Comparison of ENCODE assay signal across 10 cellular contexts in genomic region chr1:39515417-39516086, GRCh38. TPM values are rescaled to one million over a fixed set of nuclear protein-coding genes. Genes with fewer than 3 reads are reported as not detected.
DNase-seq lines count a peak whose midpoint lies in the region; ATAC-seq and TF ChIP-seq lines count a peak whose summit lies in the region.
"Not testable (repeated sequence)": the region's sequence is repeated elsewhere in the genome, so short reads cannot be mapped to it uniquely, and the experiment has no call there.
"Had no signal": no experiment of that assay in that cellular context is flagged by ENCODE, and none has a peak within 500 bp of the region (broad histone marks: within the 10 kb centered on the region; RNA-seq: fewer than 3 reads in every experiment).

No MANE protein-coding gene starts in this region.

- not testable (repeated sequence) for H3K9me3 ChIP-seq in CD4-positive, alpha-beta T cell (ENCODE audit: control insufficient read depth, low read length); heart left ventricle

- H3K36me3 ChIP-seq in H7 (replicated peaks; ENCODE audit: control insufficient read depth, insufficient read depth, low read length); heart left ventricle: not testable (repeated sequence)

- TF ChIP-seq CTCF in CD4-positive, alpha-beta T cell (IDR thresholded peaks at IDR 0.05); heart left ventricle (IDR thresholded peaks at IDR 0.05): not testable (repeated sequence)

- H3K27ac ChIP-seq in CD4-positive, alpha-beta T cell (ENCODE audit: low read depth, low read length); heart left ventricle: not testable (repeated sequence)

- CTCF ChIA-PET in CD4-positive, alpha-beta T cell (lab: Charles Lee), result not testable (repeated sequence)

- H3K36me3 Mint-ChIP-seq in CD4-positive, alpha-beta T cell (ENCODE audit: low read depth); activated T-helper 17 cell treated with anti-CD3 and anti-CD28 coated beads, Interleukin-2, amount 50 U/mL, for 72 hours (ENCODE audit: low read depth); central memory CD8-positive, alpha-beta T cell (ENCODE audit: insufficient read depth); naive B cell: not testable (repeated sequence)

- ATAC-seq in CD4-positive, alpha-beta T cell (ENCODE audit: poor library complexity), result peak; percentile 37
- peak; percentile 78 for ATAC-seq in SK-N-SH treated with all-trans-retinoic acid at 6 μM for 48 hours
- ATAC-seq in activated T-helper 17 cell treated with anti-CD3 and anti-CD28 coated beads, Interleukin-2, amount 50 U/mL, for 72 hours (replicated peaks), result peak; percentile 36
- ATAC-seq in central memory CD8-positive, alpha-beta T cell (replicated peaks; ENCODE audit: extremely low read depth, poor library complexity, severe bottlenecking), result peak; percentile 69
- peak; percentile 31 to 61 (median 46) for ATAC-seq in heart left ventricle
- ATAC-seq in naive B cell (ENCODE audit: low read depth in 2 of 2), result peak; percentile 51 to 60

- H3K4me3 ChIP-seq in H7 (ENCODE audit: insufficient read depth, low read depth, low read length), result peak overlapping the region; percentile 21; the same call in 1 of the 2 replicates
- H3K4me3 ChIP-seq in heart left ventricle, result peak overlapping the region in 7 of 12 donors; percentile 4 to 52 (median 34)

- 5 to 35% (median 27%) methylated on average over 16 to 25 of the region's 50 CpGs for WGBS in heart left ventricle, 4 donors

- TF ChIP-seq POLR2A in heart left ventricle (IDR thresholded peaks at IDR 0.05), result not testable (repeated sequence)

- H3K27ac Mint-ChIP-seq in CD4-positive, alpha-beta T cell; activated T-helper 17 cell treated with anti-CD3 and anti-CD28 coated beads, Interleukin-2, amount 50 U/mL, for 72 hours; central memory CD8-positive, alpha-beta T cell (ENCODE audit: low read depth): not testable (repeated sequence)
- peak overlapping the region in 1 of 6 donors; percentile 54 for H3K27ac Mint-ChIP-seq in naive B cell

- DNase-seq in CD4-positive, alpha-beta T cell; central memory CD8-positive, alpha-beta T cell (ENCODE audit: low spot score in 2 of 2); naive B cell: not testable (repeated sequence)
- DNase-seq in H7, result peak; percentile 22
- peak in 1 of 5 donors; percentile 4 for DNase-seq in heart left ventricle
- peak; percentile 28 for DNase-seq in stimulated activated CD8-positive, alpha-beta memory T cell treated with anti-CD3 and anti-CD28 coated beads, Interleukin-4, amount 100 ng/mL, for 24 hours (ENCODE audit: low read depth)

- H3K27me3 ChIP-seq in CD4-positive, alpha-beta T cell (ENCODE audit: control insufficient read depth, insufficient read depth, low read length); H7 (ENCODE audit: control insufficient read depth, insufficient read depth, low read length); heart left ventricle: not testable (repeated sequence)

- intact Hi-C loops in CD4-positive, alpha-beta T cell (cut with DNase I, micrococcal nuclease); heart left ventricle (cut with DNase I): not testable (repeated sequence)

- not testable (repeated sequence) for H3K4me1 ChIP-seq in heart left ventricle

- H3K9me3 Mint-ChIP-seq in CD4-positive, alpha-beta T cell; activated T-helper 17 cell treated with anti-CD3 and anti-CD28 coated beads, Interleukin-2, amount 50 U/mL, for 72 hours; central memory CD8-positive, alpha-beta T cell; naive B cell: not testable (repeated sequence)

- not testable (repeated sequence) for H3K4me1 Mint-ChIP-seq in CD4-positive, alpha-beta T cell (ENCODE audit: low read depth); activated T-helper 17 cell treated with anti-CD3 and anti-CD28 coated beads, Interleukin-2, amount 50 U/mL, for 72 hours; central memory CD8-positive, alpha-beta T cell; naive B cell

- H3K27me3 Mint-ChIP-seq in CD4-positive, alpha-beta T cell; activated T-helper 17 cell treated with anti-CD3 and anti-CD28 coated beads, Interleukin-2, amount 50 U/mL, for 72 hours; central memory CD8-positive, alpha-beta T cell; naive B cell: not testable (repeated sequence)

- H3K4me3 Mint-ChIP-seq in CD4-positive, alpha-beta T cell, result peak overlapping the region; percentile 49
- peak overlapping the region; percentile 62 for H3K4me3 Mint-ChIP-seq in activated T-helper 17 cell treated with anti-CD3 and anti-CD28 coated beads, Interleukin-2, amount 50 U/mL, for 72 hours
- peak overlapping the region; percentile 38 for H3K4me3 Mint-ChIP-seq in central memory CD8-positive, alpha-beta T cell
- H3K4me3 Mint-ChIP-seq in naive B cell, result peak overlapping the region in 7 of 8 donors; percentile 42 to 79 (median 68)

- POLR2A ChIA-PET in CD4-positive, alpha-beta T cell (lab: Charles Lee), result not testable (repeated sequence)

RNA-seq across cellular contexts. Expression of gene BMP8A, which starts 24.1 kb away (rescaled TPM):
- not detected for total RNA-seq in CD4-positive, alpha-beta T cell
- total RNA-seq in H7 (2014; rRNA removed; shearing (Covaris generic)), result 0.07 and 0.81 TPM in 2 replicates
- total RNA-seq in activated T-helper 17 cell treated with anti-CD3 and anti-CD28 coated beads, Interleukin-2, amount 50 U/mL, for 72 hours, result under 1 TPM in 1 of 2 donors, not detected in 1; 0.30 TPM
- total RNA-seq in heart left ventricle, result 1 to 10 TPM in 3 of 9 donors, under 1 TPM in 5, not detected in 1; 0.22 to 2.4 (median 0.78) TPM
- polyA plus RNA-seq in heart left ventricle, result under 1 TPM in 1 of 2 donors, not detected in 1; 0.43 TPM
- polyA plus RNA-seq in naive B cell (ENCODE audit: low read depth in 6 of 6), result 1 to 10 TPM in 1 of 6 donors, under 1 TPM in 1, not detected in 4; 0.95 to 1.3 TPM
- total RNA-seq: bronchial epithelial cell, stomach had no signal
- polyA plus RNA-seq: stomach had no signal
